In genomic region chr17:41645371-41646063, GRCh38 we compare ENCODE assay signal across 11 cellular contexts. TPM values are rescaled to one million over a fixed set of nuclear protein-coding genes. Genes with fewer than 3 reads are reported as not detected.
DNase-seq lines count a peak whose midpoint lies in the region; ATAC-seq, FAIRE-seq and TF ChIP-seq lines count a peak whose summit lies in the region.
"Had no signal": no experiment of that assay in that cellular context is flagged by ENCODE, and none has a peak within 500 bp of the region (broad histone marks: within the 10 kb centered on the region; RNA-seq: fewer than 3 reads in every experiment).

No MANE protein-coding gene starts in this region.

- peak overlapping the region; percentile 71 for H2BK20ac ChIP-seq in IMR-90 (ENCODE audit: low read depth, low read length)

- no peaks in the 10 kb centered on the region for H3K9me3 ChIP-seq in AG04450 (ENCODE audit: control insufficient read depth, insufficient read depth, low read length)
- H3K9me3 ChIP-seq in IMR-90 (ENCODE audit: control insufficient read depth, insufficient read depth, low read length): no peaks in the 10 kb centered on the region
- no peaks in the 10 kb centered on the region for H3K9me3 ChIP-seq in keratinocyte (ENCODE audit: control insufficient read depth, low read depth, low read length)
- H3K9me3 ChIP-seq: uterus had no signal

- H4K8ac ChIP-seq in IMR-90 (ENCODE audit: low read depth in 2 of 2, low read length in 2 of 2): peak overlapping the region; percentile 87 to 93

- dilution Hi-C loops in IMR-90 (cut with HindIII; ENCODE audit: low sequenced_read_pairs, unreplicated experiment) (no loop called here), keratinocyte (cut with MboI; ENCODE audit: extremely low pct_ligation_motif_present, low sequenced_read_pairs) (no loop called here)

- H4K5ac ChIP-seq in IMR-90 (ENCODE audit: low read depth, low read length): peak overlapping the region; percentile 89

- H3K79me1 ChIP-seq in IMR-90 (ENCODE audit: low read depth in 1 of 2, low read length in 2 of 2): no peaks in the 10 kb centered on the region

- no peak for TF ChIP-seq RAD21 in IMR-90 (IDR thresholded peaks at IDR 0.05; ENCODE audit: low read length)

- peak overlapping the region; percentile 94 for H3K18ac ChIP-seq in IMR-90 (ENCODE audit: low read depth, low read length)

- H3K4me1 ChIP-seq in IMR-90 (ENCODE audit: control insufficient read depth, insufficient read depth, low read length) (peaks cover 14% of the 10 kb centered on the region), keratinocyte (ENCODE audit: control insufficient read depth, extremely low read depth, insufficient read depth, low read length) (peaks cover 47% of the 10 kb centered on the region)
- H3K4me1 ChIP-seq: uterus had no signal

- peak overlapping the region; percentile 55 for H3K27ac ChIP-seq in AG04450 (ENCODE audit: low read depth, low read length)
- H3K27ac ChIP-seq in IMR-90 (ENCODE audit: insufficient read depth, low read length): no peak overlapping the region; the same call in 1 of the 2 replicates
- peak overlapping the region; percentile 59 for H3K27ac ChIP-seq in keratinocyte (ENCODE audit: control insufficient read depth, insufficient read depth, low read length)
- H3K27ac ChIP-seq: uterus had no signal

- H2BK5ac ChIP-seq in IMR-90 (ENCODE audit: low read depth, low read length, poor library complexity, severe bottlenecking): peak overlapping the region; percentile 74

- peak overlapping the region; percentile 91; the same call in 2 of the 3 replicates for H2BK15ac ChIP-seq in IMR-90 (ENCODE audit: low read depth, low read length)

- H2AFZ ChIP-seq in IMR-90 (replicated peaks; ENCODE audit: low read length, poor library complexity) (peak overlapping the region; percentile 64), keratinocyte (ENCODE audit: control insufficient read depth, low read length) (no peak overlapping the region)

- in situ Hi-C loops in IMR-90 (cut with MboI; ENCODE audit: low sequenced_read_pairs): no loop called here

- H2AK9ac ChIP-seq in IMR-90 (replicated peaks; ENCODE audit: low read depth, low read length, poor library complexity): no peak overlapping the region

- intact Hi-C loops in IMR-90 (cut with micrococcal nuclease): loop anchor here (5.0 kb wide), 3 partner anchors 323 to 843 kb away; partner anchors contain the start of gene KRTAP2-3

- H3K4ac ChIP-seq in IMR-90 (ENCODE audit: low read depth, low read length): peak overlapping the region; percentile 87

- peak; percentile 8; the same call in 1 of the 2 replicates for ATAC-seq in IMR-90 (ENCODE audit: low read depth)

- TF ChIP-seq CTCF in AG04450 (IDR thresholded peaks at IDR 0.05; ENCODE audit: low read depth, low read length) (no peak), IMR-90 (conservative IDR thresholded peaks at IDR 0.05; ENCODE audit: low read depth, low read length) (no peak), keratinocyte (optimal IDR thresholded peaks at IDR 0.05 in 1 of 3, IDR thresholded peaks at IDR 0.05 in 1 of 3, conservative IDR thresholded peaks at IDR 0.05 in 1 of 3; ENCODE audit: extremely low read depth in 1 of 3, insufficient read depth in 2 of 3, low read length in 3 of 3) (no peak)

- CTCF ChIA-PET in AG04450 (lab: Charles Lee): interaction anchor here (0.8 to 10.4 kb wide), 4 partner anchors 18 to 841 kb away, joined by 4 to 251 read pairs (median 7); no protein-coding TSS in a partner anchor
- CTCF ChIA-PET in IMR-90 (lab: Yijun Ruan, JAX): interaction anchor here (1.6 kb wide), 1 partner anchor 96 kb away, joined by 5 read pairs; no protein-coding TSS in a partner anchor

- H3K4me3 ChIP-seq in AG04450 (ENCODE audit: low read depth, low read length) (no peak overlapping the region), IMR-90 (ENCODE audit: insufficient read depth, low read depth, low read length) (no peak overlapping the region), keratinocyte (ENCODE audit: control insufficient read depth in 2 of 3, extremely low read depth in 1 of 3, insufficient read depth in 2 of 3, low read depth in 1 of 3, low read length in 3 of 3) (no peak overlapping the region)
- H3K4me3 ChIP-seq: uterus had no signal

- H3K56ac ChIP-seq in IMR-90 (ENCODE audit: extremely low read depth, insufficient read depth, low read length): no peak overlapping the region

- H3K4me2 ChIP-seq in IMR-90 (ENCODE audit: low read depth, low read length) (no peak overlapping the region), keratinocyte (ENCODE audit: control insufficient read depth, extremely low read depth, insufficient read depth, low read depth, low read length) (no peak overlapping the region)

- H3K79me2 ChIP-seq in keratinocyte (ENCODE audit: control insufficient read depth, insufficient read depth, low read length): no peaks in the 10 kb centered on the region

- 86% methylated on average over 1 of the region's 5 CpGs; no CpG with 5 or more reads in 1 of the 2 experiments for WGBS in IMR-90 (ENCODE audit: extremely low coverage in 2 of 2, insufficient read length in 1 of 2), 2 experiments

- H3K14ac ChIP-seq in IMR-90 (replicated peaks; ENCODE audit: low read depth, low read length): peak overlapping the region; percentile 78

- POLR2A ChIA-PET in AG04450 (lab: Yijun Ruan, JAX): interaction anchor here (1.1 kb wide), 1 partner anchor 43 kb away, joined by 3 read pairs; the partner anchor contains the start of gene EIF1
- POLR2A ChIA-PET in IMR-90 (lab: Charles Lee; ENCODE audit: unreplicated experiment): no interaction called here

- H4K91ac ChIP-seq in IMR-90 (ENCODE audit: insufficient read depth, low read depth, low read length): peak overlapping the region; percentile 91

- peak overlapping the region; percentile 57 for H2AK5ac ChIP-seq in IMR-90 (ENCODE audit: low read depth, low read length)

- H3K9me1 ChIP-seq in IMR-90 (ENCODE audit: insufficient read depth, low read length) (peaks cover 7% of the 10 kb centered on the region; the same call in 1 of the 2 replicates), keratinocyte (ENCODE audit: control insufficient read depth, extremely low read depth, insufficient read depth, low read length) (no peaks in the 10 kb centered on the region)

- peak overlapping the region; percentile 48; the same call in 1 of the 2 replicates for H3K23ac ChIP-seq in IMR-90 (ENCODE audit: low read depth, low read length)

- BruUV-seq in IMR-90 (replicated peaks; lab: Mats Ljungman, UMichigan): no TSS peak

- H4K20me1 ChIP-seq in IMR-90 (ENCODE audit: insufficient read depth, low read length) (no peaks in the 10 kb centered on the region), keratinocyte (ENCODE audit: control insufficient read depth, extremely low read depth, insufficient read depth, low read length) (no peaks in the 10 kb centered on the region)

- H2BK120ac ChIP-seq in IMR-90 (ENCODE audit: low read depth, low read length): peak overlapping the region; percentile 87

- H3K36me3 ChIP-seq in IMR-90 (ENCODE audit: control insufficient read depth, insufficient read depth, low read length): no peaks in the 10 kb centered on the region
- no peaks in the 10 kb centered on the region for H3K36me3 ChIP-seq in keratinocyte (ENCODE audit: control insufficient read depth in 2 of 2, extremely low read depth in 1 of 2, insufficient read depth in 2 of 2, low read length in 2 of 2)
- H3K36me3 ChIP-seq: uterus had no signal

- peak; percentile 83 for FAIRE-seq in keratinocyte (lab: Jason Lieb, UNC)

- DNase-seq in AG04450 (ENCODE audit: low read depth, low spot score) (no peak), IMR-90 (peak; percentile 78), astrocyte of the hippocampus (ENCODE audit: low read depth, low spot score) (peak; percentile 57), keratinocyte (ENCODE audit: low read depth, low spot score) (no peak), activated gamma-delta T cell (lab: John Stamatoyannopoulos, UW) (no peak), SIG-M5 (lab: John Stamatoyannopoulos, UW) (no peak)
- no peak for DNase-seq in activated CD4-positive, alpha-beta T cell treated with anti-CD3 and anti-CD28 coated beads for 4 hours
- DNase-seq in activated CD4-positive, CD25-positive, alpha-beta regulatory T cell treated with anti-CD3 and anti-CD28 coated beads, Interleukin-2, amount 50 U/mL, for 72 hours: no peak
- DNase-seq: C1 segment of cervical spinal cord, uterus had no signal

- H3K27me3 ChIP-seq in AG04450 (ENCODE audit: control insufficient read depth, insufficient read depth, low read length): no peaks in the 10 kb centered on the region
- H3K27me3 ChIP-seq in IMR-90 (ENCODE audit: control insufficient read depth, insufficient read depth, low read length): no peaks in the 10 kb centered on the region
- H3K27me3 ChIP-seq in keratinocyte (ENCODE audit: control insufficient read depth, extremely low read depth, insufficient read depth, low read length): no peaks in the 10 kb centered on the region
- H3K27me3 ChIP-seq: uterus had no signal

- H3K9ac ChIP-seq in IMR-90 (ENCODE audit: low read depth, low read length) (no peak overlapping the region), keratinocyte (ENCODE audit: control insufficient read depth, extremely low read depth, insufficient read depth, low read length) (peak overlapping the region; percentile 42)

- TF ChIP-seq POLR2A in IMR-90 (IDR thresholded peaks at IDR 0.05; ENCODE audit: low read depth, low read length): no peak

RNA-seq across cellular contexts. Expression of gene KRT17, which starts 21.1 kb away (rescaled TPM):
- polyA plus RNA-seq in AG04450 (2011; rRNA removed): 2.8 and 4.9 TPM in 2 replicates
- 0.83 and 1.9 TPM in 2 replicates for polyA minus RNA-seq in AG04450 (2011; rRNA and poly(A)+ RNA removed)
- total RNA-seq in IMR-90 (2012; rRNA removed): 2.5 TPM in 2 replicates
- polyA plus RNA-seq in IMR-90 (2012; rRNA removed): 4.6 and 5.3 TPM in 2 replicates
- 5.6 and 6.7 TPM in 2 replicates for polyA plus RNA-seq in IMR-90 (2012; cell fraction: cytosol; rRNA removed)
- polyA plus RNA-seq in IMR-90 (2012; cell fraction: nucleus; rRNA removed; ENCODE audit: low replicate concordance): 1.6 and 2.2 TPM in 2 replicates
- polyA plus RNA-seq in keratinocyte: 6,440 to 12,579 TPM (median 8,666 TPM) in 3 replicates
- polyA plus RNA-seq in keratinocyte (2011; ENCODE audit: low read depth): 46,546 TPM
- polyA plus RNA-seq in keratinocyte (2011; cell fraction: cytosol; rRNA removed): 6,491 and 12,585 TPM in 2 replicates
- 12,033 and 13,742 TPM in 2 replicates for polyA plus RNA-seq in keratinocyte (2011; cell fraction: nucleus; rRNA removed)
- polyA plus RNA-seq in keratinocyte (2012; ENCODE audit: low replicate concordance): 5,743 and 13,877 TPM in 2 replicates
- 5,137 to 9,087 TPM (median 7,073 TPM) in 3 replicates for polyA minus RNA-seq in keratinocyte
- 14,086 TPM for polyA minus RNA-seq in keratinocyte (2011; cell fraction: cytosol; rRNA and poly(A)+ RNA removed)
- 4,848 and 5,061 TPM in 2 replicates for polyA minus RNA-seq in keratinocyte (2011; cell fraction: nucleus; rRNA and poly(A)+ RNA removed)
- total RNA-seq: liver had no signal

RNA-seq across cellular contexts. Expression of gene KRT16, which starts 33.0 kb away (rescaled TPM):
- polyA plus RNA-seq in AG04450 (2011; rRNA removed) (not detected in 2 replicates), IMR-90 (2012; rRNA removed) (not detected in 2 replicates), keratinocyte (1,163 to 4,746 TPM (median 1,851 TPM) in 3 replicates)
- polyA minus RNA-seq in AG04450 (2011; rRNA and poly(A)+ RNA removed): not detected in 2 replicates
- total RNA-seq in IMR-90 (2012; rRNA removed): not detected in 2 replicates
- not detected in 2 replicates for polyA plus RNA-seq in IMR-90 (2012; cell fraction: cytosol; rRNA removed)
- 0.09 TPM in 1 of 2 replicates, not detected in the other for polyA plus RNA-seq in IMR-90 (2012; cell fraction: nucleus; rRNA removed; ENCODE audit: low replicate concordance)
- polyA plus RNA-seq in keratinocyte (2011; ENCODE audit: low read depth): 20,474 TPM
- 1,428 and 3,010 TPM in 2 replicates for polyA plus RNA-seq in keratinocyte (2011; cell fraction: cytosol; rRNA removed)
- 2,522 and 2,889 TPM in 2 replicates for polyA plus RNA-seq in keratinocyte (2011; cell fraction: nucleus; rRNA removed)
- polyA plus RNA-seq in keratinocyte (2012; ENCODE audit: low replicate concordance): 1,329 and 6,837 TPM in 2 replicates
- 1,159 to 3,059 TPM (median 1,751 TPM) in 3 replicates for polyA minus RNA-seq in keratinocyte
- polyA minus RNA-seq in keratinocyte (2011; cell fraction: cytosol; rRNA and poly(A)+ RNA removed): 3,006 TPM
- polyA minus RNA-seq in keratinocyte (2011; cell fraction: nucleus; rRNA and poly(A)+ RNA removed): 1,076 and 1,184 TPM in 2 replicates
- total RNA-seq: liver, uterus had no signal
- polyA plus RNA-seq: liver had no signal

RNA-seq across cellular contexts. Expression of gene EIF1, which starts 43.2 kb away (rescaled TPM):
- polyA plus RNA-seq in AG04450 (2011; rRNA removed): 529 and 549 TPM in 2 replicates
- polyA minus RNA-seq in AG04450 (2011; rRNA and poly(A)+ RNA removed): 151 and 190 TPM in 2 replicates
- total RNA-seq in IMR-90 (2012; rRNA removed): 89.4 and 102 TPM in 2 replicates
- 381 and 388 TPM in 2 replicates for polyA plus RNA-seq in IMR-90 (2012; rRNA removed)
- polyA plus RNA-seq in IMR-90 (2012; cell fraction: cytosol; rRNA removed): 195 and 266 TPM in 2 replicates
- 262 and 802 TPM in 2 replicates for polyA plus RNA-seq in IMR-90 (2012; cell fraction: nucleus; rRNA removed; ENCODE audit: low replicate concordance)
- 236 to 308 TPM (median 272 TPM) in 3 replicates for polyA plus RNA-seq in keratinocyte
- 1,255 TPM for polyA plus RNA-seq in keratinocyte (2011; ENCODE audit: low read depth)
- 367 and 580 TPM in 2 replicates for polyA plus RNA-seq in keratinocyte (2011; cell fraction: cytosol; rRNA removed)
- polyA plus RNA-seq in keratinocyte (2011; cell fraction: nucleus; rRNA removed): 378 and 447 TPM in 2 replicates
- 695 and 2,008 TPM in 2 replicates for polyA plus RNA-seq in keratinocyte (2012; ENCODE audit: low replicate concordance)
- 71.7 to 141 TPM (median 108 TPM) in 3 replicates for polyA minus RNA-seq in keratinocyte
- 100 TPM for polyA minus RNA-seq in keratinocyte (2011; cell fraction: cytosol; rRNA and poly(A)+ RNA removed)
- 71.1 and 103 TPM in 2 replicates for polyA minus RNA-seq in keratinocyte (2011; cell fraction: nucleus; rRNA and poly(A)+ RNA removed)

RNA-seq across cellular contexts. Expression of gene KRT14, which starts 58.8 kb away (rescaled TPM):
- 0.09 TPM in 1 of 2 replicates, not detected in the other for polyA plus RNA-seq in AG04450 (2011; rRNA removed)
- polyA minus RNA-seq in AG04450 (2011; rRNA and poly(A)+ RNA removed): 0.23 TPM in 1 of 2 replicates, not detected in the other
- total RNA-seq in IMR-90 (2012; rRNA removed): not detected in 2 replicates
- polyA plus RNA-seq in IMR-90 (2012; rRNA removed): not detected in 2 replicates
- not detected in 2 replicates for polyA plus RNA-seq in IMR-90 (2012; cell fraction: cytosol; rRNA removed)
- 0.06 TPM in 1 of 2 replicates, not detected in the other for polyA plus RNA-seq in IMR-90 (2012; cell fraction: nucleus; rRNA removed; ENCODE audit: low replicate concordance)
- 26,041 to 32,523 TPM (median 29,603 TPM) in 3 replicates for polyA plus RNA-seq in keratinocyte
- 31,901 TPM for polyA plus RNA-seq in keratinocyte (2011; ENCODE audit: low read depth)
- 21,475 and 38,030 TPM in 2 replicates for polyA plus RNA-seq in keratinocyte (2011; cell fraction: cytosol; rRNA removed)
- 27,919 and 28,945 TPM in 2 replicates for polyA plus RNA-seq in keratinocyte (2011; cell fraction: nucleus; rRNA removed)
- 14,568 and 23,086 TPM in 2 replicates for polyA plus RNA-seq in keratinocyte (2012; ENCODE audit: low replicate concordance)
- polyA minus RNA-seq in keratinocyte: 19,979 to 26,270 TPM (median 20,630 TPM) in 3 replicates
- polyA minus RNA-seq in keratinocyte (2011; cell fraction: cytosol; rRNA and poly(A)+ RNA removed): 27,275 TPM
- polyA minus RNA-seq in keratinocyte (2011; cell fraction: nucleus; rRNA and poly(A)+ RNA removed): 10,810 and 12,637 TPM in 2 replicates
- total RNA-seq: liver had no signal
- polyA plus RNA-seq: liver had no signal

Comparison
In these comparisons a context has a peak if more than half of its experiments do, and no peak if none do; other contexts are left out.
1. DNase-seq: peak in IMR-90 (single experiment) and astrocyte of the hippocampus (single experiment); none in AG04450 (single experiment), keratinocyte (single experiment), activated CD4-positive, alpha-beta T cell treated with anti-CD3 and anti-CD28 coated beads for 4 hours (0 of 2), activated CD4-positive, CD25-positive, alpha-beta regulatory T cell treated with anti-CD3 and anti-CD28 coated beads, Interleukin-2, amount 50 U/mL, for 72 hours (single experiment), activated gamma-delta T cell (single experiment) and SIG-M5 (single experiment).
2. RNA of gene KRT17, which starts 21.1 kb away (polyA plus RNA-seq): 5,743 to 46,546 TPM in keratinocyte; 1.6 to 6.7 TPM in IMR-90 and 2.8 to 4.9 TPM in AG04450; every median in the first group is over 100 times any median in the second.
3. RNA of gene KRT16, which starts 33.0 kb away (polyA plus RNA-seq): 1,163 to 20,474 TPM in keratinocyte; not detected in AG04450 and 0.09 TPM in IMR-90; every median in the first group is over 1,000 times any median in the second.